1 cellular context compared by ENCODE assay signal in genomic region chr14:34539407-34540180, GRCh38.
TF ChIP-seq lines count a peak whose summit lies in the region.

EAPP (minus strand) TSS chr14:34539701; CDS start chr14:34539628, 73 bp downstream.

TF ChIP-seq in HepG2, 621 proteins besides CTCF, POLR2A, EP300 and RAD21 (continued from another document and continues in another):
- peak; percentile 86 for TF ChIP-seq THRA (CRISPR knock-in tag; IDR thresholded peaks at IDR 0.05; ENCODE audit: borderline replicate concordance)
- TF ChIP-seq POLR2AphosphoS5 (IDR thresholded peaks at IDR 0.05; ENCODE audit: low read depth, low read length), result peak; percentile 99
- TF ChIP-seq ZNF10 (CRISPR knock-in tag; IDR thresholded peaks at IDR 0.05; ENCODE audit: borderline replicate concordance, low read depth), result peak; percentile 47; the same call in 1 of the 2 replicates
- TF ChIP-seq ZSCAN20 (CRISPR knock-in tag; IDR thresholded peaks at IDR 0.05; ENCODE audit: borderline replicate concordance), result peak; percentile 96; the same call in 1 of the 2 replicates
- peak; percentile 96; the same call in 1 of the 2 replicates for TF ChIP-seq ZBTB44 (CRISPR knock-in tag; IDR thresholded peaks at IDR 0.05)
- TF ChIP-seq HNRNPUL1 (IDR thresholded peaks at IDR 0.05; ENCODE audit: low read depth, low read length), result peak; percentile 63; the same call in 1 of the 2 replicates
- TF ChIP-seq ZNF792 (CRISPR knock-in tag; IDR thresholded peaks at IDR 0.05), result peak; percentile 99
- peak; percentile 97 for TF ChIP-seq HNF1B (CRISPR knock-in tag; IDR thresholded peaks at IDR 0.05)
- TF ChIP-seq XBP1 (CRISPR knock-in tag; IDR thresholded peaks at IDR 0.05), result peak; percentile 92
- TF ChIP-seq MTERF4 (CRISPR knock-in tag; IDR thresholded peaks at IDR 0.05), result peak; percentile 96
- TF ChIP-seq AKAP8 (CRISPR knock-in tag; IDR thresholded peaks at IDR 0.05), result peak; percentile 91; the same call in 1 of the 2 replicates
- TF ChIP-seq FLYWCH1 (CRISPR knock-in tag; IDR thresholded peaks at IDR 0.05), result 0 out of 2 replicates have a peak, but pooled peaks have one; percentile 9
- TF ChIP-seq RBFOX2 (IDR thresholded peaks at IDR 0.05; ENCODE audit: low read depth, low read length), result peak; percentile 98
- peak; percentile 69; the same call in 1 of the 2 replicates for TF ChIP-seq DPF2 (CRISPR knock-in tag; IDR thresholded peaks at IDR 0.05; ENCODE audit: borderline replicate concordance, low read depth)
- TF ChIP-seq ZFP90 (CRISPR knock-in tag; IDR thresholded peaks at IDR 0.05; ENCODE audit: borderline replicate concordance), result peak; percentile 99; the same call in 1 of the 2 replicates
- TF ChIP-seq ZNF704 (CRISPR knock-in tag; IDR thresholded peaks at IDR 0.05; ENCODE audit: borderline replicate concordance), result peak; percentile 98
- peak; percentile 27 to 42; a peak in 2 of 4 replicates for TF ChIP-seq MAFK (conservative IDR thresholded peaks at IDR 0.05 in 1 of 2, IDR thresholded peaks at IDR 0.05 in 1 of 2; ENCODE audit: low read length in 2 of 2)
- TF ChIP-seq GLI4 (CRISPR knock-in tag; IDR thresholded peaks at IDR 0.05; ENCODE audit: borderline replicate concordance), result peak; percentile 99
- TF ChIP-seq NCOR1 (IDR thresholded peaks at IDR 0.05; ENCODE audit: borderline replicate concordance, low read length), result peak; percentile 83; the same call in 1 of the 2 replicates
- TF ChIP-seq SETDB1 (CRISPR knock-in tag; IDR thresholded peaks at IDR 0.05; ENCODE audit: borderline replicate concordance), result no peak
- TF ChIP-seq GMEB1 (CRISPR knock-in tag; IDR thresholded peaks at IDR 0.05; ENCODE audit: borderline replicate concordance), result peak; percentile 95
- peak; percentile 100 for TF ChIP-seq PHF8 (CRISPR knock-in tag; IDR thresholded peaks at IDR 0.05)
- peak; percentile 61 for TF ChIP-seq NFYC (CRISPR knock-in tag; IDR thresholded peaks at IDR 0.05)
- TF ChIP-seq SRSF9 (IDR thresholded peaks at IDR 0.05; ENCODE audit: borderline replicate concordance, insufficient read depth, low read depth, low read length, poor library complexity, severe bottlenecking), result no peak
- peak; percentile 96 for TF ChIP-seq E2F1 (CRISPR knock-in tag; IDR thresholded peaks at IDR 0.05)
- peak; percentile 69; the same call in 1 of the 2 replicates for TF ChIP-seq TFAP4 (IDR thresholded peaks at IDR 0.05; ENCODE audit: borderline replicate concordance, low read depth)
- TF ChIP-seq ZNF503 (CRISPR knock-in tag; IDR thresholded peaks at IDR 0.05), result peak; percentile 93
- peak; percentile 99 for TF ChIP-seq ZBTB25 (CRISPR knock-in tag; IDR thresholded peaks at IDR 0.05)
- TF ChIP-seq ZNF235 (CRISPR knock-in tag; IDR thresholded peaks at IDR 0.05; ENCODE audit: borderline replicate concordance), result peak; percentile 97; the same call in 1 of the 2 replicates
- peak; percentile 98 for TF ChIP-seq TOE1 (CRISPR knock-in tag; IDR thresholded peaks at IDR 0.05)
- no peak for TF ChIP-seq ZNF17 (CRISPR knock-in tag; IDR thresholded peaks at IDR 0.05)
- no peak for TF ChIP-seq NR2F2 (IDR thresholded peaks at IDR 0.05; ENCODE audit: borderline replicate concordance, low read depth)
